13 cellular contexts compared by ENCODE assay signal in the genomic region with DNA sequence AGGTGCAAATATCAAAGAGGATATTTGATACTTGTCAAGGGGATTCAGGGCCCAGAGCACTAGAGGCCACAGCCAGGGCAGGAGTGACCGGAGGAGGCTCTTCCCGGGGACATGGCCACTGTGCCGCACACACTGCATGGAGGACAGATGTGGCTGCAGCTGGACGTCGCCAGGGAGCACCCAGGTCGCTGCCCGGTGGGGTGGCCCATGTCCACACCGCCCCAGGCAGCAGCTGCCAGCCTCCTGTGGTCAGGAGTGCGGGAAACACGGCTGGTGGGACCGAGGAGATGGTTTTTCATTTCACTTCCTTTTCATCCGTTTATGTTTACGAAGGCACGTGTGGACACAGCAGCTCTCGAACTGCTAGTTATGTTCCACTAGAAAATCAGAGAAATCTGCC. TPM values are rescaled to one million over a fixed set of nuclear protein-coding genes. Genes with fewer than 3 reads are reported as not detected.
A peak's percentile ranks its signal among the peaks of the same experiment; 100 is the strongest.
DNase-seq lines count a peak whose midpoint lies in the region; ATAC-seq, FAIRE-seq and TF ChIP-seq lines count a peak whose summit lies in the region.
"Had no signal": no experiment of that assay in that cellular context is flagged by ENCODE, and none has a peak within 500 bp of the region (broad histone marks: within the 10 kb centered on the region; RNA-seq: fewer than 3 reads in every experiment).

No MANE protein-coding gene starts in this region.

- H4K8ac ChIP-seq in mesenchymal stem cell (ENCODE audit: low read length): no peak overlapping the region

- H3K14ac ChIP-seq in mesenchymal stem cell (ENCODE audit: low read length in 2 of 2): no peak overlapping the region

- peaks cover 3% of the 10 kb centered on the region; the same call in 1 of the 2 replicates for H4K20me1 ChIP-seq in HepG2 (ENCODE audit: insufficient read depth, low read length)

- H3K23ac ChIP-seq in mesenchymal stem cell (ENCODE audit: low read length in 2 of 2): no peak overlapping the region

- H3K27me3 ChIP-seq in HepG2 (ENCODE audit: control insufficient read depth in 1 of 2, insufficient read depth in 2 of 2, low read length in 2 of 2) (no peaks in the 10 kb centered on the region), right lobe of liver (no peaks in the 10 kb centered on the region), mesenchymal stem cell (ENCODE audit: control insufficient read depth in 1 of 2, insufficient read depth in 1 of 2, low read length in 2 of 2) (no peaks in the 10 kb centered on the region)

- H3K79me2 ChIP-seq in HepG2 (ENCODE audit: insufficient read depth, low read length): no peaks in the 10 kb centered on the region

- H3K27ac ChIP-seq in HepG2 (ENCODE audit: extremely low read length, insufficient read depth, low read length) (no peak overlapping the region), right lobe of liver (no peak overlapping the region), mesenchymal stem cell (ENCODE audit: low read length, poor library complexity, severe bottlenecking) (no peak overlapping the region)

- DNase-seq in HepG2 (ENCODE audit: low spot score) (no peak), right lobe of liver (no peak), mesenchymal stem cell (no peak), GM10248 (ENCODE audit: extremely low spot score) (no peak), NOMO-1 (lab: John Stamatoyannopoulos, UW; ENCODE audit: unreplicated experiment in 2 of 2) (no peak)
- DNase-seq: ACHN; C1 segment of cervical spinal cord; Calu3; CD4-positive, alpha-beta T cell; DND-41; GDM1 had no signal

- POLR2A ChIA-PET in HepG2 (lab: Yijun Ruan, JAX) (no interaction called here), GM10248 (lab: Yijun Ruan, JAX) (no interaction called here)

- intact Hi-C loops in HepG2 (cut with micrococcal nuclease; ENCODE audit: unreplicated experiment): no loop called here
- intact Hi-C loops in right lobe of liver (cut with DNase I): no loop called here

- no TSS peak for BruUV-seq in HepG2 (replicated peaks; lab: Mats Ljungman, UMichigan)

- no peak overlapping the region for H2BK15ac ChIP-seq in mesenchymal stem cell (ENCODE audit: low read depth, poor library complexity, severe bottlenecking)

- peaks cover 52 to 96% of the 10 kb centered on the region in 2 experiments for H3K36me3 ChIP-seq in HepG2 (replicated peaks in 1 of 2; ENCODE audit: control insufficient read depth in 1 of 2, insufficient read depth in 2 of 2, low read length in 2 of 2)
- H3K36me3 ChIP-seq in right lobe of liver: peaks cover 20 to 99% (median 76%) of the 10 kb centered on the region in 4 donors
- peaks cover 85 to 100% of the 10 kb centered on the region in 2 experiments for H3K36me3 ChIP-seq in mesenchymal stem cell (ENCODE audit: control insufficient read depth in 1 of 2, insufficient read depth in 2 of 2, low read depth in 1 of 2, low read length in 2 of 2)

- H2BK12ac ChIP-seq in mesenchymal stem cell (ENCODE audit: low read length in 2 of 2): no peak overlapping the region

- H2BK5ac ChIP-seq in mesenchymal stem cell (ENCODE audit: low read depth, low read length, poor library complexity, severe bottlenecking): no peak overlapping the region

- H3K9me3 ChIP-seq in HepG2 (ENCODE audit: low read length) (no peaks in the 10 kb centered on the region), right lobe of liver (no peaks in the 10 kb centered on the region), mesenchymal stem cell (ENCODE audit: control insufficient read depth, low read length) (no peaks in the 10 kb centered on the region)
- H3K9me3 ChIP-seq: HAP-1 had no signal

- H4K91ac ChIP-seq in mesenchymal stem cell (ENCODE audit: low read length): peak overlapping the region; percentile 52

- H3K4me2 ChIP-seq in HepG2 (ENCODE audit: low read depth, low read length) (no peak overlapping the region), mesenchymal stem cell (ENCODE audit: low read length, poor library complexity, severe bottlenecking) (no peak overlapping the region)

- in situ Hi-C loops in HepG2 (cut with HindIII; ENCODE audit: extremely low pct_ligation_motif_present, low pct_unique_long_range_greater_than_20kb): no loop called here

- H3K9ac ChIP-seq in HepG2 (ENCODE audit: insufficient read depth, low read depth, low read length) (no peak overlapping the region), mesenchymal stem cell (ENCODE audit: low read length) (no peak overlapping the region)

- H3K4me3 ChIP-seq in HepG2 (replicated peaks in 1 of 3; ENCODE audit: insufficient read depth in 1 of 3, low read depth in 2 of 3, low read length in 3 of 3): no peak overlapping the region
- H3K4me3 ChIP-seq in right lobe of liver: no peak overlapping the region
- H3K4me3 ChIP-seq in mesenchymal stem cell (ENCODE audit: insufficient read depth in 1 of 2, low read depth in 1 of 2, low read length in 2 of 2): no peak overlapping the region
- H3K4me3 ChIP-seq: HAP-1 had no signal

- H2AFZ ChIP-seq in HepG2 (ENCODE audit: low read length) (no peak overlapping the region), mesenchymal stem cell (ENCODE audit: low read depth, low read length) (no peak overlapping the region)

- H3K4me1 ChIP-seq in HepG2 (ENCODE audit: insufficient read depth, low read length) (no peaks in the 10 kb centered on the region), right lobe of liver (no peaks in the 10 kb centered on the region), mesenchymal stem cell (ENCODE audit: control insufficient read depth, insufficient read depth, low read depth, low read length) (peaks cover 6% of the 10 kb centered on the region)
- H3K4me1 ChIP-seq: HAP-1 had no signal

- TF ChIP-seq POLR2A in HepG2 (IDR thresholded peaks at IDR 0.05; ENCODE audit: insufficient read depth in 1 of 2, low read depth in 2 of 2, low read length in 2 of 2) (no peak), right lobe of liver (IDR thresholded peaks at IDR 0.05) (no peak)

- no peak overlapping the region for H3K18ac ChIP-seq in mesenchymal stem cell (ENCODE audit: low read depth in 1 of 2, low read length in 2 of 2)

- ATAC-seq in HepG2 (no peak), right lobe of liver (no peak)

- no peak overlapping the region for H3K4ac ChIP-seq in mesenchymal stem cell (ENCODE audit: low read depth in 1 of 2, low read length in 2 of 2)

- FAIRE-seq in HepG2 (lab: Jason Lieb, UNC): no peak
- FAIRE-seq: H1 had no signal

- CTCF ChIA-PET in HepG2 (lab: Yijun Ruan, JAX; ENCODE audit: low intra/inter-chr PET ratio, low total read pairs): no interaction called here
- CTCF ChIA-PET in GM10248 (lab: Yijun Ruan, JAX): interaction anchor here (1.5 kb wide), 1 partner anchor 18 kb away, joined by 4 read pairs; no protein-coding TSS in a partner anchor

- no peak for TF ChIP-seq CTCF in HepG2 (CRISPR knock-in tag; IDR thresholded peaks at IDR 0.05)
- no peak for TF ChIP-seq CTCF in right lobe of liver (IDR thresholded peaks at IDR 0.05)
- no peak for TF ChIP-seq CTCF in GM10248 (IDR thresholded peaks at IDR 0.05; ENCODE audit: control extremely low read depth, extremely low read depth, low read depth, missing control alignments)

- H3K79me1 ChIP-seq in mesenchymal stem cell (replicated peaks; ENCODE audit: low read length, poor library complexity, severe bottlenecking): peaks cover 53% of the 10 kb centered on the region

- H2AK5ac ChIP-seq in mesenchymal stem cell (ENCODE audit: low read length, severe bottlenecking): no peak overlapping the region

- H2BK120ac ChIP-seq in mesenchymal stem cell (ENCODE audit: low read depth, low read length): no peak overlapping the region

- WGBS in HepG2 (ENCODE audit: low lambda C conversion rate): 97% methylated on average over 15 of the region's 15 CpGs
- WGBS in right lobe of liver (ENCODE audit: insufficient coverage, low coverage, low lambda C conversion rate, missing lambda C conversion rate): 76% methylated on average over 11 of the region's 15 CpGs
- 96% methylated on average over 15 of the region's 15 CpGs for WGBS in mesenchymal stem cell

- no peak for TF ChIP-seq EP300 in HepG2 (IDR thresholded peaks at IDR 0.05; ENCODE audit: low read depth in 2 of 2, low read length in 2 of 2)
- no peak for TF ChIP-seq EP300 in HepG2 (CRISPR knock-in tag; IDR thresholded peaks at IDR 0.05; ENCODE audit: borderline replicate concordance)

- TF ChIP-seq RAD21 in HepG2 (CRISPR knock-in tag; IDR thresholded peaks at IDR 0.05): no peak

RNA-seq across cellular contexts. Expression of a gene that starts 15.1 kb away (rescaled TPM):
- total RNA-seq in HepG2 (2016; rRNA removed; fragmentation: Illumina TruSeq; extraction: Trizol) (15.9 and 27.7 TPM in 2 replicates), right lobe of liver (100 to 1,000 TPM in 2 of 6 experiments, 10 to 100 TPM in 4; 46.9 to 108 (median 72.0) TPM)
- total RNA-seq in HepG2 (2016; cell fraction: cytosol; rRNA removed; fragmentation: Illumina TruSeq; extraction: Trizol; ENCODE audit: low read depth): 3.9 TPM in 2 replicates
- total RNA-seq in HepG2 (2016; cell fraction: insoluble cytoplasmic fraction; rRNA removed; fragmentation: Illumina TruSeq; extraction: Trizol): 15.7 and 21.0 TPM in 2 replicates
- 12.2 and 12.3 TPM in 2 replicates for total RNA-seq in HepG2 (2016; cell fraction: membrane; rRNA removed; fragmentation: Illumina TruSeq; extraction: Trizol)
- 25.4 and 28.9 TPM in 2 replicates for total RNA-seq in HepG2 (2016; cell fraction: nucleus; rRNA removed; fragmentation: Illumina TruSeq; extraction: Trizol)
- polyA plus RNA-seq in HepG2 (2011; rRNA removed): 17.9 and 18.9 TPM in 2 replicates
- 12.7 and 13.2 TPM in 2 replicates for polyA plus RNA-seq in HepG2 (2011; cell fraction: cytosol; rRNA removed)
- 71.0 and 81.7 TPM in 2 replicates for polyA plus RNA-seq in HepG2 (2011; cell fraction: nucleus; rRNA removed)
- polyA plus RNA-seq in HepG2 (2012): 26.1 and 28.5 TPM in 2 replicates
- polyA plus RNA-seq in HepG2 (2016; cell fraction: cytosol; fragmentation: Illumina TruSeq; extraction: Trizol; ENCODE audit: low read depth): 2.6 and 3.4 TPM in 2 replicates
- polyA plus RNA-seq in HepG2 (2016; cell fraction: insoluble cytoplasmic fraction; fragmentation: Illumina TruSeq; extraction: Trizol; ENCODE audit: low read depth): 29.5 and 38.6 TPM in 2 replicates
- polyA plus RNA-seq in HepG2 (2016; cell fraction: membrane; fragmentation: Illumina TruSeq; extraction: Trizol; ENCODE audit: low read depth): 7.1 and 8.4 TPM in 2 replicates
- 72.9 and 74.4 TPM in 2 replicates for polyA plus RNA-seq in HepG2 (2016; cell fraction: nucleus; fragmentation: Illumina TruSeq; extraction: Trizol; ENCODE audit: insufficient read depth, low read depth)
- polyA minus RNA-seq in HepG2 (2011; rRNA and poly(A)+ RNA removed; ENCODE audit: low replicate concordance): 29.0 and 33.5 TPM in 2 replicates
- 27.1 and 28.7 TPM in 2 replicates for polyA minus RNA-seq in HepG2 (2011; cell fraction: cytosol; rRNA and poly(A)+ RNA removed)
- 24.8 and 24.9 TPM in 2 replicates for polyA minus RNA-seq in HepG2 (2011; cell fraction: nucleus; rRNA and poly(A)+ RNA removed)
- 38.4 TPM for polyA plus RNA-seq in mesenchymal stem cell (2013, experiment 1 of 2)
- polyA plus RNA-seq in mesenchymal stem cell (2013, experiment 2 of 2): 36.6 TPM

RNA-seq across cellular contexts. Expression of a gene that starts 28.1 kb away (rescaled TPM):
- 3.0 and 5.5 TPM in 2 replicates for total RNA-seq in HepG2 (2016; rRNA removed; fragmentation: Illumina TruSeq; extraction: Trizol)
- 0.91 and 1.3 TPM in 2 replicates for total RNA-seq in HepG2 (2016; cell fraction: cytosol; rRNA removed; fragmentation: Illumina TruSeq; extraction: Trizol; ENCODE audit: low read depth)
- 2.7 and 5.4 TPM in 2 replicates for total RNA-seq in HepG2 (2016; cell fraction: insoluble cytoplasmic fraction; rRNA removed; fragmentation: Illumina TruSeq; extraction: Trizol)
- total RNA-seq in HepG2 (2016; cell fraction: membrane; rRNA removed; fragmentation: Illumina TruSeq; extraction: Trizol): 3.3 and 3.4 TPM in 2 replicates
- 5.6 and 6.0 TPM in 2 replicates for total RNA-seq in HepG2 (2016; cell fraction: nucleus; rRNA removed; fragmentation: Illumina TruSeq; extraction: Trizol)
- 5.5 and 7.5 TPM in 2 replicates for polyA plus RNA-seq in HepG2 (2011; rRNA removed)
- 3.2 and 4.1 TPM in 2 replicates for polyA plus RNA-seq in HepG2 (2011; cell fraction: cytosol; rRNA removed)
- 45.5 and 51.1 TPM in 2 replicates for polyA plus RNA-seq in HepG2 (2011; cell fraction: nucleus; rRNA removed)
- 3.7 and 5.4 TPM in 2 replicates for polyA plus RNA-seq in HepG2 (2012)
- polyA plus RNA-seq in HepG2 (2016; cell fraction: cytosol; fragmentation: Illumina TruSeq; extraction: Trizol; ENCODE audit: low read depth): 0.89 and 1.0 TPM in 2 replicates
- 4.0 and 5.3 TPM in 2 replicates for polyA plus RNA-seq in HepG2 (2016; cell fraction: insoluble cytoplasmic fraction; fragmentation: Illumina TruSeq; extraction: Trizol; ENCODE audit: low read depth)
- 2.6 and 3.1 TPM in 2 replicates for polyA plus RNA-seq in HepG2 (2016; cell fraction: membrane; fragmentation: Illumina TruSeq; extraction: Trizol; ENCODE audit: low read depth)
- 22.1 and 22.8 TPM in 2 replicates for polyA plus RNA-seq in HepG2 (2016; cell fraction: nucleus; fragmentation: Illumina TruSeq; extraction: Trizol; ENCODE audit: insufficient read depth, low read depth)
- 5.4 and 5.9 TPM in 2 replicates for polyA minus RNA-seq in HepG2 (2011; rRNA and poly(A)+ RNA removed; ENCODE audit: low replicate concordance)
- 2.7 and 3.1 TPM in 2 replicates for polyA minus RNA-seq in HepG2 (2011; cell fraction: cytosol; rRNA and poly(A)+ RNA removed)
- 5.8 and 7.5 TPM in 2 replicates for polyA minus RNA-seq in HepG2 (2011; cell fraction: nucleus; rRNA and poly(A)+ RNA removed)
- 1 to 10 TPM; 5.9 to 7.6 (median 6.0) TPM for total RNA-seq in right lobe of liver
- polyA plus RNA-seq in mesenchymal stem cell (2013, experiment 1 of 2): 8.2 TPM
- polyA plus RNA-seq in mesenchymal stem cell (2013, experiment 2 of 2): 7.7 TPM

RNA-seq across cellular contexts. Expression of a gene that starts 57.3 kb away (rescaled TPM):
- 75.7 and 88.4 TPM in 2 replicates for total RNA-seq in HepG2 (2016; rRNA removed; fragmentation: Illumina TruSeq; extraction: Trizol)
- 14.1 and 15.7 TPM in 2 replicates for total RNA-seq in HepG2 (2016; cell fraction: cytosol; rRNA removed; fragmentation: Illumina TruSeq; extraction: Trizol; ENCODE audit: low read depth)
- 70.5 and 92.4 TPM in 2 replicates for total RNA-seq in HepG2 (2016; cell fraction: insoluble cytoplasmic fraction; rRNA removed; fragmentation: Illumina TruSeq; extraction: Trizol)
- 21.9 and 22.0 TPM in 2 replicates for total RNA-seq in HepG2 (2016; cell fraction: membrane; rRNA removed; fragmentation: Illumina TruSeq; extraction: Trizol)
- total RNA-seq in HepG2 (2016; cell fraction: nucleus; rRNA removed; fragmentation: Illumina TruSeq; extraction: Trizol): 58.2 and 62.3 TPM in 2 replicates
- polyA plus RNA-seq in HepG2 (2011; rRNA removed): 70.2 and 80.2 TPM in 2 replicates
- polyA plus RNA-seq in HepG2 (2011; cell fraction: cytosol; rRNA removed): 44.9 and 55.2 TPM in 2 replicates
- polyA plus RNA-seq in HepG2 (2011; cell fraction: nucleus; rRNA removed): 206 and 222 TPM in 2 replicates
- polyA plus RNA-seq in HepG2 (2012): 41.5 and 108 TPM in 2 replicates
- 10.1 and 10.7 TPM in 2 replicates for polyA plus RNA-seq in HepG2 (2016; cell fraction: cytosol; fragmentation: Illumina TruSeq; extraction: Trizol; ENCODE audit: low read depth)
- polyA plus RNA-seq in HepG2 (2016; cell fraction: insoluble cytoplasmic fraction; fragmentation: Illumina TruSeq; extraction: Trizol; ENCODE audit: low read depth): 86.9 and 90.6 TPM in 2 replicates
- 13.3 and 15.7 TPM in 2 replicates for polyA plus RNA-seq in HepG2 (2016; cell fraction: membrane; fragmentation: Illumina TruSeq; extraction: Trizol; ENCODE audit: low read depth)
- 114 and 129 TPM in 2 replicates for polyA plus RNA-seq in HepG2 (2016; cell fraction: nucleus; fragmentation: Illumina TruSeq; extraction: Trizol; ENCODE audit: insufficient read depth, low read depth)
- polyA minus RNA-seq in HepG2 (2011; rRNA and poly(A)+ RNA removed; ENCODE audit: low replicate concordance): 57.2 and 74.5 TPM in 2 replicates
- polyA minus RNA-seq in HepG2 (2011; cell fraction: cytosol; rRNA and poly(A)+ RNA removed): 22.3 and 23.8 TPM in 2 replicates
- 42.0 and 54.2 TPM in 2 replicates for polyA minus RNA-seq in HepG2 (2011; cell fraction: nucleus; rRNA and poly(A)+ RNA removed)
- total RNA-seq in right lobe of liver: 10 to 100 TPM; 49.6 to 64.9 (median 52.8) TPM
- polyA plus RNA-seq in mesenchymal stem cell (2013, experiment 1 of 2): 34.3 TPM
- 33.6 TPM for polyA plus RNA-seq in mesenchymal stem cell (2013, experiment 2 of 2)

RNA-seq across cellular contexts. Expression of a gene that starts 57.4 kb away (rescaled TPM):
- total RNA-seq in HepG2 (2016; rRNA removed; fragmentation: Illumina TruSeq; extraction: Trizol) (56.6 and 76.4 TPM in 2 replicates), right lobe of liver (10 to 100 TPM; 27.9 to 53.5 (median 35.4) TPM)
- 47.6 and 52.6 TPM in 2 replicates for total RNA-seq in HepG2 (2016; cell fraction: cytosol; rRNA removed; fragmentation: Illumina TruSeq; extraction: Trizol; ENCODE audit: low read depth)
- 51.9 and 75.7 TPM in 2 replicates for total RNA-seq in HepG2 (2016; cell fraction: insoluble cytoplasmic fraction; rRNA removed; fragmentation: Illumina TruSeq; extraction: Trizol)
- 90.1 and 92.9 TPM in 2 replicates for total RNA-seq in HepG2 (2016; cell fraction: membrane; rRNA removed; fragmentation: Illumina TruSeq; extraction: Trizol)
- total RNA-seq in HepG2 (2016; cell fraction: nucleus; rRNA removed; fragmentation: Illumina TruSeq; extraction: Trizol): 59.2 and 73.6 TPM in 2 replicates
- 70.1 and 84.2 TPM in 2 replicates for polyA plus RNA-seq in HepG2 (2011; rRNA removed)
- 35.5 and 40.6 TPM in 2 replicates for polyA plus RNA-seq in HepG2 (2011; cell fraction: cytosol; rRNA removed)
- 236 and 246 TPM in 2 replicates for polyA plus RNA-seq in HepG2 (2011; cell fraction: nucleus; rRNA removed)
- 48.1 and 65.0 TPM in 2 replicates for polyA plus RNA-seq in HepG2 (2012)
- 47.0 and 48.8 TPM in 2 replicates for polyA plus RNA-seq in HepG2 (2016; cell fraction: cytosol; fragmentation: Illumina TruSeq; extraction: Trizol; ENCODE audit: low read depth)
- polyA plus RNA-seq in HepG2 (2016; cell fraction: insoluble cytoplasmic fraction; fragmentation: Illumina TruSeq; extraction: Trizol; ENCODE audit: low read depth): 57.5 and 58.8 TPM in 2 replicates
- 70.9 TPM in 2 replicates for polyA plus RNA-seq in HepG2 (2016; cell fraction: membrane; fragmentation: Illumina TruSeq; extraction: Trizol; ENCODE audit: low read depth)
- 178 and 194 TPM in 2 replicates for polyA plus RNA-seq in HepG2 (2016; cell fraction: nucleus; fragmentation: Illumina TruSeq; extraction: Trizol; ENCODE audit: insufficient read depth, low read depth)
- 57.8 and 122 TPM in 2 replicates for polyA minus RNA-seq in HepG2 (2011; rRNA and poly(A)+ RNA removed; ENCODE audit: low replicate concordance)
- 17.6 and 22.7 TPM in 2 replicates for polyA minus RNA-seq in HepG2 (2011; cell fraction: cytosol; rRNA and poly(A)+ RNA removed)
- polyA minus RNA-seq in HepG2 (2011; cell fraction: nucleus; rRNA and poly(A)+ RNA removed): 46.1 and 48.1 TPM in 2 replicates
- 40.7 TPM for polyA plus RNA-seq in mesenchymal stem cell (2013, experiment 1 of 2)
- 41.1 TPM for polyA plus RNA-seq in mesenchymal stem cell (2013, experiment 2 of 2)
